In the genomic region with DNA sequence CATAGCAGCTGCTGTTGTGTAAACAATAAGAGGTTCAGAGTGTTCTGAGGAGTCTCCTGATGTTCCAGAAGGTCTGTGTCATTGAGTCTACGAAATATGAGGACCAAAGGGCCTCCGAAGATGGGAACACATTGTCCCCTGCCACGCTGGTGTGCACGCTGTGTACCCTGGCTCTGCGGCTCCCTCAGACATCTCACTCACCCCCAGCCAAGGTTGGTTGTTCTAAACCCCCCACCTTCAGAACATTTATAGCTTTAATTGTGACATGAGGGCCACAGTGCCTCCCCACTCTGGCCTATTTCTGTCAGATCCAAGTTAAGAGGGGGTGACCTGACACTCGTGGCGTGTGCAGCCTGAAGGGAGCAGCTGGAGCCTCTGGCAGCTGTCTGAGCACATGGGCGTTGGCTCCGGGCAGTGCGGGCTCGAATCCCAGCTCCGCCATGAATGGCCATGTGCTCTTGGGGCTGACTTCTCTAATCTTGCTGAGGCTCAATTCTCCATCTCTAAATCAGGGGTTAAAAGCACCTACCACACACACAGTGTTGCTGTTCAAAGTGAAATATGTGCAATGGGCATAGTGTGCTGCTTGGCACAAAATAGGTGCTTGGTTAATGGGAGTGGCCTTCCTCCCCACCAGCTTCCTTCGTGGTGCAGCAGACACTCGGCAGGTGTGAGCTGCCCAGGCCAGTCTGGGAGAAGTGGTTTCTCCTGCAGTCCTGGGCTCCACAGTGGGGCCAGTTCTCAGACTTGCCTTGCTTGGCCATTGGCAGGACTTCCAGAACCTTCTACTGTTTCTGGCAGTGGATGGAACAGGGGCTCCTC, we compare ENCODE assay signal across 1 cellular context.
TF ChIP-seq lines count a peak whose summit lies in the region.

No MANE protein-coding gene starts in this region.

TF ChIP-seq in H1, 55 proteins besides CTCF, POLR2A, EP300 and RAD21:
- TF ChIP-seq TEAD4 (IDR thresholded peaks at IDR 0.05; ENCODE audit: low read depth, low read length), result no peak
- TF ChIP-seq JUND (IDR thresholded peaks at IDR 0.05; ENCODE audit: low read length), result no peak
